8 cellular contexts compared by ENCODE assay signal in genomic region chr1:155173478-155174333, GRCh38. TPM values are rescaled to one million over a fixed set of nuclear protein-coding genes. Genes with fewer than 3 reads are reported as not detected.
DNase-seq lines count a peak whose midpoint lies in the region; ATAC-seq, FAIRE-seq and TF ChIP-seq lines count a peak whose summit lies in the region.

Gene TRIM46 (plus strand): TSS chr1:155173849. CDS start chr1:155173967, 118 bp downstream.

- H3K4me2 ChIP-seq in GM23248 (ENCODE audit: unreplicated experiment), result peak within 1 kb of the TSS; percentile 97
- H3K4me2 ChIP-seq in endothelial cell of umbilical vein (ENCODE audit: insufficient read depth, low read length), result peak within 1 kb of the TSS; percentile 79

- H3K36me3 ChIP-seq in A673 (ENCODE audit: insufficient read depth, low read length, poor library complexity, severe bottlenecking), result peaks cover 11% of the 10 kb centered on the region
- peaks cover 6% of the 10 kb centered on the region; the same call in 1 of the 2 replicates for H3K36me3 ChIP-seq in GM23248 (ENCODE audit: low read depth)
- peaks cover 6 to 24% of the 10 kb centered on the region in 2 experiments for H3K36me3 ChIP-seq in endothelial cell of umbilical vein (ENCODE audit: control insufficient read depth in 2 of 2, extremely low read depth in 1 of 2, insufficient read depth in 2 of 2, low read length in 2 of 2)
- H3K36me3 ChIP-seq in mucosa of rectum (ENCODE audit: control insufficient read depth in 2 of 2, insufficient read depth in 2 of 2, low read length in 2 of 2), result peaks cover 13 to 14% of the 10 kb centered on the region in 2 donors

- peaks cover 15% of the 10 kb centered on the region for H3F3A ChIP-seq in GM23248 (ENCODE audit: insufficient read depth)

- H3K9me3 ChIP-seq in A673 (ENCODE audit: low read depth, low read length, poor library complexity, severe bottlenecking), result no peaks in the 10 kb centered on the region
- no peaks in the 10 kb centered on the region for H3K9me3 ChIP-seq in GM23248 (ENCODE audit: low read depth)
- no peaks in the 10 kb centered on the region for H3K9me3 ChIP-seq in endothelial cell of umbilical vein (replicated peaks; ENCODE audit: control insufficient read depth, insufficient read depth, low read length)
- no peaks in the 10 kb centered on the region for H3K9me3 ChIP-seq in mucosa of rectum (ENCODE audit: control insufficient read depth in 2 of 2, low read length in 2 of 2)

- H3K4me1 ChIP-seq in A673 (ENCODE audit: insufficient read depth, low read length, poor library complexity, severe bottlenecking) (peaks cover 24% of the 10 kb centered on the region), GM23248 (ENCODE audit: insufficient read depth) (peaks cover 11% of the 10 kb centered on the region), endothelial cell of umbilical vein (ENCODE audit: control insufficient read depth, extremely low read depth, insufficient read depth, low read length) (peaks cover 11% of the 10 kb centered on the region), mucosa of rectum (ENCODE audit: control insufficient read depth in 2 of 2, insufficient read depth in 2 of 2, low read length in 2 of 2) (peaks cover 18 to 22% of the 10 kb centered on the region in 2 donors)

- FAIRE-seq in endothelial cell of umbilical vein (lab: Jason Lieb, UNC), result peak; percentile 46

- H2AFZ ChIP-seq in GM23248, result peak within 1 kb of the TSS; percentile 82
- H2AFZ ChIP-seq in endothelial cell of umbilical vein (ENCODE audit: low read depth, low read length), result peak within 1 kb of the TSS; percentile 95

- dilution Hi-C loops in endothelial cell of umbilical vein (cut with MboI; ENCODE audit: extremely low pct_ligation_motif_present, low sequenced_read_pairs), result no loop called here

- intact Hi-C loops in A673 (cut with micrococcal nuclease; ENCODE audit: unreplicated experiment) (loop anchor here (10.0 kb wide), 2 partner anchors 151 to 421 kb away; partner anchors contain the start of gene RUSC1), endothelial cell of umbilical vein (cut with micrococcal nuclease) (loop anchor here (1.0 kb wide), 1 partner anchor 82 kb away; no protein-coding TSS in a partner anchor)

- no peaks in the 10 kb centered on the region for H4K20me1 ChIP-seq in GM23248 (ENCODE audit: insufficient read depth)
- no peaks in the 10 kb centered on the region for H4K20me1 ChIP-seq in endothelial cell of umbilical vein (replicated peaks; ENCODE audit: control insufficient read depth, extremely low read depth, insufficient read depth, low read length)

- 2 to 4% methylated on average over 28 to 38 of the region's 38 CpGs for whole genome bisulfite sequencing in GM23248 (ENCODE audit: low coverage in 1 of 2, low lambda C conversion rate in 2 of 2, missing lambda C conversion rate in 2 of 2), 2 experiments

- BruUV-seq in A673 (replicated peaks; lab: Mats Ljungman, UMichigan) (no TSS peak), endothelial cell of umbilical vein (replicated peaks; lab: Mats Ljungman, UMichigan) (no TSS peak)

- peak; percentile 42 for ATAC-seq in stimulated activated naive CD8-positive, alpha-beta T cell treated with anti-CD3 and anti-CD28 coated beads, Interleukin-15, Interleukin-2, amounts not matched to agents 100 U/mL and 50 U/mL, for 24 hours
- ATAC-seq in HG03135 (IDR thresholded peaks at IDR 0.05; ENCODE audit: unreplicated experiment), result no peak

- no peaks in the 10 kb centered on the region for H3K9me1 ChIP-seq in endothelial cell of umbilical vein (replicated peaks; ENCODE audit: control insufficient read depth, extremely low read depth, insufficient read depth, low read length)

- peak within 1 kb of the TSS; percentile 96 for H3K9ac ChIP-seq in GM23248
- peak within 1 kb of the TSS; percentile 90 for H3K9ac ChIP-seq in endothelial cell of umbilical vein (replicated peaks; ENCODE audit: extremely low read depth, insufficient read depth, low read length)
- peak within 1 kb of the TSS; percentile 85 to 92 for H3K9ac ChIP-seq in mucosa of rectum (ENCODE audit: low read depth in 1 of 2, low read length in 2 of 2)

- peak within 1 kb of the TSS; percentile 86 for H3K4me3 ChIP-seq in A673 (ENCODE audit: low read depth, low read length, poor library complexity, severe bottlenecking)
- peak within 1 kb of the TSS; percentile 88 for H3K4me3 ChIP-seq in GM23248
- H3K4me3 ChIP-seq in endothelial cell of umbilical vein (replicated peaks in 1 of 3; ENCODE audit: insufficient read depth in 1 of 3, low read depth in 1 of 3, low read length in 3 of 3), result peak within 1 kb of the TSS; percentile 52 to 91 (median 63)
- peak within 1 kb of the TSS; percentile 86 to 94 for H3K4me3 ChIP-seq in mucosa of rectum (ENCODE audit: low read length in 2 of 2)

- CTCF ChIA-PET in A673 (lab: Charles Lee), result interaction anchor here (0.6 to 3.9 kb wide), 9 partner anchors 20 to 189 kb away, joined by 3 to 45 read pairs (median 3); no protein-coding TSS in a partner anchor
- CTCF ChIA-PET in endothelial cell of umbilical vein (lab: Charles Lee), result interaction anchor here (0.7 to 8.3 kb wide), 23 partner anchors 9 to 201 kb away, joined by 3 to 673 read pairs (median 5); partner anchors contain the start of genes ADAM15 and SLC50A1

- peak within 1 kb of the TSS; percentile 90 for H3K27ac ChIP-seq in A673 (ENCODE audit: low read depth, low read length, poor library complexity, severe bottlenecking)
- H3K27ac ChIP-seq in GM23248, result peak within 1 kb of the TSS; percentile 90
- H3K27ac ChIP-seq in endothelial cell of umbilical vein (ENCODE audit: insufficient read depth, low read depth, low read length), result peak within 1 kb of the TSS; percentile 76
- H3K27ac ChIP-seq in mucosa of rectum (ENCODE audit: low read depth in 2 of 2, low read length in 2 of 2), result peak within 1 kb of the TSS; percentile 85 to 92

- no peaks in the 10 kb centered on the region for H3K9me2 ChIP-seq in GM23248 (ENCODE audit: insufficient read depth)

- peak; percentile 86 for DNase-seq in A673 (ENCODE audit: low spot score)
- peak; percentile 61 for DNase-seq in GM23248
- DNase-seq in NCI-H446 treated with DMSO at 0.1 percent for 48 hours (lab: John Stamatoyannopoulos, UW), result peak; percentile 59
- peak; percentile 64 for DNase-seq in activated T-cell treated with anti-CD3 and anti-CD28 coated beads for 24 hours (ENCODE audit: low read depth)
- DNase-seq in endothelial cell of umbilical vein (ENCODE audit: low read depth, low spot score), result peak; percentile 24
- peak; percentile 79 for DNase-seq in stimulated activated naive CD8-positive, alpha-beta T cell treated with anti-CD3 and anti-CD28 coated beads, Interleukin-15, Interleukin-2, amounts not matched to agents 100 U/mL and 50 U/mL, for 24 hours

- in situ Hi-C loops in GM23248 (cut with MboI), result no loop called here

- no peak for TF ChIP-seq POLR2A in endothelial cell of umbilical vein (IDR thresholded peaks at IDR 0.05; ENCODE audit: low read depth, low read length)

- H3K27me3 ChIP-seq in A673 (replicated peaks; ENCODE audit: insufficient read depth, low read depth, low read length, poor library complexity) (no peaks in the 10 kb centered on the region), GM23248 (replicated peaks; ENCODE audit: insufficient read depth) (no peaks in the 10 kb centered on the region), endothelial cell of umbilical vein (ENCODE audit: control insufficient read depth in 2 of 2, insufficient read depth in 2 of 2, low read length in 2 of 2) (no peaks in the 10 kb centered on the region), mucosa of rectum (ENCODE audit: control insufficient read depth in 2 of 2, insufficient read depth in 2 of 2, low read length in 2 of 2) (peaks cover 0 to 3% of the 10 kb centered on the region in 2 donors)

- H3K79me2 ChIP-seq in GM23248 (ENCODE audit: insufficient read depth) (peaks cover 32% of the 10 kb centered on the region), endothelial cell of umbilical vein (ENCODE audit: control insufficient read depth, insufficient read depth, low read length) (peaks cover 16% of the 10 kb centered on the region)

- TF ChIP-seq CTCF in A673 (conservative IDR thresholded peaks at IDR 0.05; ENCODE audit: low read depth, low read length) (peak; percentile 15; the same call in 1 of the 2 replicates), endothelial cell of umbilical vein (IDR thresholded peaks at IDR 0.05; ENCODE audit: extremely low read depth in 1 of 2, insufficient read depth in 1 of 2, low read depth in 1 of 2, low read length in 2 of 2) (no peak)

- POLR2A ChIA-PET in A673 (lab: Charles Lee; ENCODE audit: low non-redundant PET) (no interaction called here), endothelial cell of umbilical vein (lab: Charles Lee) (interaction anchor here (0.9 to 1.3 kb wide), 3 partner anchors 20 to 82 kb away, joined by 3 to 8 read pairs (median 3); no protein-coding TSS in a partner anchor)

TF ChIP-seq in endothelial cell of umbilical vein, 7 proteins besides CTCF, POLR2A, EP300 and RAD21:
- no peak for TF ChIP-seq EZH2 (IDR thresholded peaks at IDR 0.05; ENCODE audit: borderline replicate concordance, low read depth, low read length, severe bottlenecking)
- no peak for TF ChIP-seq FOS (IDR thresholded peaks at IDR 0.05; ENCODE audit: borderline replicate concordance, insufficient read depth, low read length)
- no peak for TF ChIP-seq MYC (IDR thresholded peaks at IDR 0.05; ENCODE audit: low read depth, low read length)
- TF ChIP-seq JUN (IDR thresholded peaks at IDR 0.05; ENCODE audit: borderline replicate concordance, insufficient read depth, insufficient read length, low read depth), result no peak
- no peak for TF ChIP-seq GATA2 (IDR thresholded peaks at IDR 0.05; ENCODE audit: insufficient read depth, insufficient read length, low read depth, low read length)
- no peak for TF ChIP-seq MAX (IDR thresholded peaks at IDR 0.05; ENCODE audit: insufficient read depth, insufficient read length)
- TF ChIP-seq POLR2AphosphoS5 (IDR thresholded peaks at IDR 0.05; ENCODE audit: insufficient read depth, low read depth, low read length), result no peak
TF ChIP-seq in endothelial cell of umbilical vein: peak in this region for 0.

RNA-seq across cellular contexts. Expression of gene TRIM46, which starts in this region (rescaled TPM):
- total RNA-seq in A673 (2021), result 5.1 and 6.2 TPM in 2 replicates
- total RNA-seq in GM23248 (2014; rRNA removed; shearing (Covaris generic)), result 3.4 TPM in 2 replicates
- polyA plus RNA-seq in GM23248 (2016; fragmentation: Nextera tagmentation; extraction: Ambion mirVana), result 1.6 and 2.1 TPM in 2 replicates
- 9.6 and 10.0 TPM in 2 replicates for total RNA-seq in endothelial cell of umbilical vein
- polyA plus RNA-seq in endothelial cell of umbilical vein, result 9.5 and 12.7 TPM in 2 replicates
- polyA plus RNA-seq in endothelial cell of umbilical vein (2011; cell fraction: cytosol; rRNA removed), result 4.9 and 5.8 TPM in 2 replicates
- 20.9 and 24.0 TPM in 2 replicates for polyA plus RNA-seq in endothelial cell of umbilical vein (2011; cell fraction: nucleus; rRNA removed)
- polyA plus RNA-seq in endothelial cell of umbilical vein (2012), result 5.6 and 7.1 TPM in 2 replicates
- polyA minus RNA-seq in endothelial cell of umbilical vein, result 7.2 and 10.3 TPM in 2 replicates
- polyA minus RNA-seq in endothelial cell of umbilical vein (2011; cell fraction: cytosol; rRNA and poly(A)+ RNA removed), result not detected
- polyA minus RNA-seq in endothelial cell of umbilical vein (2011; cell fraction: nucleus; rRNA and poly(A)+ RNA removed), result 10.0 and 11.3 TPM in 2 replicates

Comparison
In these comparisons a context has a peak if more than half of its experiments do, and no peak if none do; other contexts are left out.
1. DNase-seq: peak in every context shown above with its lines; median percentile 86 in A673; 79 in stimulated activated naive CD8-positive, alpha-beta T cell treated with anti-CD3 and anti-CD28 coated beads, Interleukin-15, Interleukin-2, amounts not matched to agents 100 U/mL and 50 U/mL, for 24 hours; 64 in activated T-cell treated with anti-CD3 and anti-CD28 coated beads for 24 hours; 61 in GM23248; 59 in NCI-H446 treated with DMSO at 0.1 percent for 48 hours; 24 in endothelial cell of umbilical vein.